ENCODE assay signal across 15 cellular contexts in the genomic region with DNA sequence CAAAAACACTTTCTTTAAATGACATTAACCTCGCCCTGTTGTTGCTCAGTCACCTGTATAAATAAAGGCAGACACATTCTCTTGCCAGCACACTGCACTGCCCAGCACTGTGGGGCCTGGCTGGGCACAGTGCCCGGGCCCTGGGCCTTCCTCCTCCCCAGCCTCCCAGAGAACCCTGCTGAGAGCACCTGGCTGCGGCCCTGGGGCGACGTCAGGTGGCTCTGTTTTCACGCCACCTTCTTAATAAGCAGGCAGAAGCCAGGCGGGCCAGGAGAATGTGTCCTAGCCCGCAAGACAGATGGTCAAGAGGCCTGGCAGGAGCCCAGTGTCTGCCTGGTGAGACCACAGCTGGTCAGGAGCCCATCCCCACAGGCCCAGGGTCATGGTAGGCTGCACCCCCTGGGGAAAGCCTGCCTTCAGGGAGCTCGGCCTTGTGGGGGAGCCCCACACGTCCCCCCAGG. TPM values are rescaled to one million over a fixed set of nuclear protein-coding genes. Genes with fewer than 3 reads are reported as not detected.
DNase-seq lines count a peak whose midpoint lies in the region; ATAC-seq, FAIRE-seq and TF ChIP-seq lines count a peak whose summit lies in the region.
"Had no signal": no experiment of that assay in that cellular context is flagged by ENCODE, and none has a peak within 500 bp of the region (broad histone marks: within the 10 kb centered on the region; RNA-seq: fewer than 3 reads in every experiment).

No MANE protein-coding gene starts in this region.

- FAIRE-seq in GM19239 (lab: Jason Lieb, UNC) (no peak), H54 (lab: Jason Lieb, UNC) (no peak)

- no peak for TF ChIP-seq POLR2A in H54 (IDR thresholded peaks at IDR 0.05; ENCODE audit: low read depth, low read length)

- in situ Hi-C loops in Caki2 (cut with HindIII; ENCODE audit: low pct_unique_long_range_greater_than_20kb, low sequenced_read_pairs), result no loop called here

- H3K27ac ChIP-seq in lung (ENCODE audit: low read depth in 1 of 2, low read length in 1 of 2) (peak overlapping the region in 1 of 2 donors; percentile 64), A673 (ENCODE audit: low read depth, low read length, poor library complexity, severe bottlenecking) (no peak overlapping the region)
- H3K27ac ChIP-seq: skin epidermis had no signal

- WGBS in lung, 2 donors, result 69 to 87% methylated on average over 10 of the region's 10 CpGs

- peaks cover 15% of the 10 kb centered on the region for H3K4me1 Mint-ChIP-seq in stimulated activated memory B cell treated with anti-CD40 and anti-IgM and Interleukin-4, amounts not matched to agents 10 μg/mL and 1 μg/mL and 100 μg/mL, for 72 hours

- TF ChIP-seq CTCF in lung (IDR thresholded peaks at IDR 0.05; ENCODE audit: control extremely low read depth, extremely low read depth) (no peak), A673 (conservative IDR thresholded peaks at IDR 0.05; ENCODE audit: low read depth, low read length) (no peak)

- peaks cover 0 to 12% of the 10 kb centered on the region in 2 donors for H3K4me1 ChIP-seq in lung (ENCODE audit: control insufficient read depth in 2 of 2, insufficient read depth in 2 of 2, low read length in 2 of 2)
- H3K4me1 ChIP-seq in A673 (ENCODE audit: insufficient read depth, low read length, poor library complexity, severe bottlenecking), result peaks cover 7% of the 10 kb centered on the region

- H3K27me3 ChIP-seq in lung (ENCODE audit: control insufficient read depth, insufficient read depth) (no peaks in the 10 kb centered on the region), A673 (replicated peaks; ENCODE audit: insufficient read depth, low read depth, low read length, poor library complexity) (no peaks in the 10 kb centered on the region)

- no peak overlapping the region for H3K27ac Mint-ChIP-seq in stimulated activated memory B cell treated with anti-CD40 and anti-IgM and Interleukin-4, amounts not matched to agents 10 μg/mL and 1 μg/mL and 100 μg/mL, for 72 hours

- H3K27me3 Mint-ChIP-seq in stimulated activated memory B cell treated with anti-CD40 and anti-IgM and Interleukin-4, amounts not matched to agents 10 μg/mL and 1 μg/mL and 100 μg/mL, for 72 hours, result peaks cover 77% of the 10 kb centered on the region

- no TSS peak for BruUV-seq in A673 (replicated peaks; lab: Mats Ljungman, UMichigan)

- POLR2A ChIA-PET in A673 (lab: Charles Lee; ENCODE audit: low non-redundant PET), result no interaction called here

- no peaks in the 10 kb centered on the region for H3K9me3 Mint-ChIP-seq in stimulated activated memory B cell treated with anti-CD40 and anti-IgM and Interleukin-4, amounts not matched to agents 10 μg/mL and 1 μg/mL and 100 μg/mL, for 72 hours

- CTCF ChIA-PET in A673 (lab: Charles Lee), result no interaction called here

- intact Hi-C loops in A673 (cut with micrococcal nuclease; ENCODE audit: unreplicated experiment), result no loop called here

- no peak overlapping the region for H3K4me3 Mint-ChIP-seq in stimulated activated memory B cell treated with anti-CD40 and anti-IgM and Interleukin-4, amounts not matched to agents 10 μg/mL and 1 μg/mL and 100 μg/mL, for 72 hours

- H3K4me3 ChIP-seq in lung (no peak overlapping the region), A673 (ENCODE audit: low read depth, low read length, poor library complexity, severe bottlenecking) (no peak overlapping the region)
- H3K4me3 ChIP-seq: skin epidermis had no signal

- H3K36me3 ChIP-seq in lung (ENCODE audit: control insufficient read depth in 2 of 2, insufficient read depth in 2 of 2, low read length in 2 of 2), result no peaks in the 10 kb centered on the region
- no peaks in the 10 kb centered on the region for H3K36me3 ChIP-seq in A673 (ENCODE audit: insufficient read depth, low read length, poor library complexity, severe bottlenecking)

- ATAC-seq in lung (ENCODE audit: insufficient read depth, low FRiP score), result peak; percentile 43
- ATAC-seq in stimulated activated memory B cell treated with anti-CD40 and anti-IgM and Interleukin-4, amounts not matched to agents 10 μg/mL and 1 μg/mL and 100 μg/mL, for 72 hours, result no peak
- ATAC-seq: stimulated activated naive CD8-positive, alpha-beta T cell treated with anti-CD3 and anti-CD28 coated beads, Interleukin-15, Interleukin-2, amounts not matched to agents 100 U/mL and 50 U/mL, for 24 hours had no signal

- DNase-seq in Caki2 (ENCODE audit: low read depth) (peak; percentile 85), NCI-H2029 (lab: John Stamatoyannopoulos, UW) (peak; percentile 96), astrocyte of the hippocampus (ENCODE audit: low read depth, low spot score) (peak; percentile 41), lung (ENCODE audit: low spot score) (peak; percentile 82), GM19239 (ENCODE audit: insufficient read length, low spot score) (no peak), H54 (ENCODE audit: insufficient read length, low spot score) (no peak), A673 (ENCODE audit: low spot score) (no peak)
- DNase-seq: activated effector memory CD4-positive, alpha-beta T cell treated with Interleukin-2 at 50 U/mL for 16 hours; effector CD8-positive, alpha-beta T cell; NCI-H446 treated with DMSO at 0.1 percent for 48 hours; stimulated activated naive CD8-positive, alpha-beta T cell treated with anti-CD3 and anti-CD28 coated beads, Interleukin-15, Interleukin-2, amounts not matched to agents 100 U/mL and 50 U/mL, for 24 hours; T1000 had no signal

- no peaks in the 10 kb centered on the region for H3K9me3 ChIP-seq in lung (ENCODE audit: control insufficient read depth in 2 of 2, insufficient read depth in 1 of 2, low read length in 1 of 2)
- no peaks in the 10 kb centered on the region for H3K9me3 ChIP-seq in A673 (ENCODE audit: low read depth, low read length, poor library complexity, severe bottlenecking)

- H3K36me3 Mint-ChIP-seq in stimulated activated memory B cell treated with anti-CD40 and anti-IgM and Interleukin-4, amounts not matched to agents 10 μg/mL and 1 μg/mL and 100 μg/mL, for 72 hours, result no peaks in the 10 kb centered on the region

RNA-seq across cellular contexts. Expression of gene AGPAT2, which starts 8.2 kb away (rescaled TPM):
- 92.9 and 94.5 TPM in 2 replicates for total RNA-seq in Caki2 (2014; rRNA removed; shearing (Covaris generic); ENCODE audit: low replicate concordance)
- total RNA-seq in lung (100 to 1,000 TPM in 1 of 2 donors, 10 to 100 TPM in 1; 81.7 to 184 TPM), A673 (2021) (56.0 and 57.7 TPM in 2 replicates)
- polyA plus RNA-seq in lung, result 100 to 1,000 TPM; 169 to 277 TPM

RNA-seq across cellular contexts. Expression of gene DIPK1B, which starts 16.9 kb away (rescaled TPM):
- total RNA-seq in Caki2 (2014; rRNA removed; shearing (Covaris generic); ENCODE audit: low replicate concordance), result 12.5 and 19.5 TPM in 2 replicates
- total RNA-seq in lung (10 to 100 TPM; 14.5 to 26.7 TPM), A673 (2021) (26.4 and 35.3 TPM in 2 replicates)
- polyA plus RNA-seq in lung, result 10 to 100 TPM; 12.5 to 13.3 TPM

RNA-seq across cellular contexts. Expression of gene EGFL7, which starts 32.7 kb away (rescaled TPM):
- total RNA-seq in Caki2 (2014; rRNA removed; shearing (Covaris generic); ENCODE audit: low replicate concordance), result 51.4 and 58.6 TPM in 2 replicates
- total RNA-seq in lung (100 to 1,000 TPM; 128 to 177 TPM), A673 (2021) (79.5 and 98.5 TPM in 2 replicates)
- 100 to 1,000 TPM; 275 to 379 TPM for polyA plus RNA-seq in lung

RNA-seq across cellular contexts. Expression of gene LCN10, which starts 47.3 kb away (rescaled TPM):
- total RNA-seq in Caki2 (2014; rRNA removed; shearing (Covaris generic); ENCODE audit: low replicate concordance), result not detected in 2 replicates
- total RNA-seq in lung, result 1 to 10 TPM in 1 of 2 donors, not detected in 1; 4.7 TPM
- 1 to 10 TPM in 1 of 2 donors, under 1 TPM in 1; 0.72 to 6.4 TPM for polyA plus RNA-seq in lung
- total RNA-seq in A673 (2021), result 0.15 and 0.35 TPM in 2 replicates
- polyA plus RNA-seq: BJ had no signal

RNA-seq across cellular contexts. Expression of gene LCN6, which starts 52.9 kb away (rescaled TPM):
- not detected in 2 replicates for total RNA-seq in Caki2 (2014; rRNA removed; shearing (Covaris generic); ENCODE audit: low replicate concordance)
- total RNA-seq in lung (1 to 10 TPM in 1 of 2 donors, not detected in 1; 8.6 TPM), A673 (2021) (not detected in 2 replicates)
- polyA plus RNA-seq in lung, result 10 to 100 TPM in 1 of 2 donors, 1 to 10 TPM in 1; 1.4 to 12.3 TPM
- polyA plus RNA-seq: BJ had no signal

Comparison
In these comparisons a context has a peak if more than half of its experiments do, and no peak if none do; other contexts are left out.
1. DNase-seq: peak in Caki2 (single experiment), NCI-H2029 (single experiment), astrocyte of the hippocampus (single experiment) and lung (single experiment); none in GM19239 (single experiment), H54 (single experiment) and A673 (single experiment).